ENCODE assay signal across 1 cellular context in the genomic region with DNA sequence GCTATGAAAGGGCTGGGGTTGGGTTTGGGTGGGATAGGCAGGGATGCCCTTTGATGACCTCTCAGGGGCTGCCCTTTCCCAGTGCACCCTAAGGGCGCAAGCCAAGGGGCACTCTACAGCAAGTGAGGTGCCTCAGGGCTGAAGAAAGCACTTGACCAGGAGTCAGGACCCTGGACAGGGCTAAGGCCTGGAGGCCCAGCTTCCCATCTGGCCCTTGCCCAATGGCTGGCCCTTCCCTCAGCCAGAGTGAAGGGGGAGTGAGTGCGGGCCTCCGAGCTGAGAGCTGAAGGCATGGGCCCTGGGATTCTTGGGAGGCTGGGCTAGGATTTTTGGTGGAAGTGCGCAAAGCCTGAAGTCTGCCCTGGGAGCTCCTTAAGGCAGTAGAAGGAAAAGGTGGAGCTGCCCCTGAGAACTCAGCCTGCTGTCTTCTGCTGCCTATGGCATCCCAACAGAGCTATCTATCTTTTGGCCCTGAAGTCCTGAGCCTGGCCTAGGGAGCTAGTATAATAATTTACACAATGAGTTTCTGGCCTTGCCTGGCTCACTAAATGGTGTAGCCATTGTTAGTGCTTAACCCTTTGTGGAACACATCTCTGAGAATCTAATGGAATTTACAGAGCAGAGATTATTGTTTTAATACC.
TF ChIP-seq lines count a peak whose summit lies in the region.

No MANE protein-coding gene starts in this region.

TF ChIP-seq in WTC11, 78 proteins besides CTCF, POLR2A, EP300 and RAD21 (continued from another document and continues in another):
- peak; percentile 78; the same call in 1 of the 2 replicates for TF ChIP-seq ZBTB21 (CRISPR knock-in tag; IDR thresholded peaks at IDR 0.05; ENCODE audit: borderline replicate concordance)
- no peak for TF ChIP-seq ZNF396 (CRISPR knock-in tag; IDR thresholded peaks at IDR 0.05; ENCODE audit: borderline replicate concordance)
- TF ChIP-seq ZNF671 (CRISPR knock-in tag; IDR thresholded peaks at IDR 0.05): no peak
- TF ChIP-seq, protein P1, sequence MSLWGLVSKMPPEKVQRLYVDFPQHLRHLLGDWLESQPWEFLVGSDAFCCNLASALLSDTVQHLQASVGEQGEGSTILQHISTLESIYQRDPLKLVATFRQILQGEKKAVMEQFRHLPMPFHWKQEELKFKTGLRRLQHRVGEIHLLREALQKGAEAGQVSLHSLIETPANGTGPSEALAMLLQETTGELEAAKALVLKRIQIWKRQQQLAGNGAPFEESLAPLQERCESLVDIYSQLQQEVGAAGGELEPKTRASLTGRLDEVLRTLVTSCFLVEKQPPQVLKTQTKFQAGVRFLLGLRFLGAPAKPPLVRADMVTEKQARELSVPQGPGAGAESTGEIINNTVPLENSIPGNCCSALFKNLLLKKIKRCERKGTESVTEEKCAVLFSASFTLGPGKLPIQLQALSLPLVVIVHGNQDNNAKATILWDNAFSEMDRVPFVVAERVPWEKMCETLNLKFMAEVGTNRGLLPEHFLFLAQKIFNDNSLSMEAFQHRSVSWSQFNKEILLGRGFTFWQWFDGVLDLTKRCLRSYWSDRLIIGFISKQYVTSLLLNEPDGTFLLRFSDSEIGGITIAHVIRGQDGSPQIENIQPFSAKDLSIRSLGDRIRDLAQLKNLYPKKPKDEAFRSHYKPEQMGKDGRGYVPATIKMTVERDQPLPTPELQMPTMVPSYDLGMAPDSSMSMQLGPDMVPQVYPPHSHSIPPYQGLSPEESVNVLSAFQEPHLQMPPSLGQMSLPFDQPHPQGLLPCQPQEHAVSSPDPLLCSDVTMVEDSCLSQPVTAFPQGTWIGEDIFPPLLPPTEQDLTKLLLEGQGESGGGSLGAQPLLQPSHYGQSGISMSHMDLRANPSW (CRISPR knock-in tag; conservative IDR thresholded peaks at IDR 0.05; ENCODE audit: low read depth): no peak
- TF ChIP-seq, protein P2, sequence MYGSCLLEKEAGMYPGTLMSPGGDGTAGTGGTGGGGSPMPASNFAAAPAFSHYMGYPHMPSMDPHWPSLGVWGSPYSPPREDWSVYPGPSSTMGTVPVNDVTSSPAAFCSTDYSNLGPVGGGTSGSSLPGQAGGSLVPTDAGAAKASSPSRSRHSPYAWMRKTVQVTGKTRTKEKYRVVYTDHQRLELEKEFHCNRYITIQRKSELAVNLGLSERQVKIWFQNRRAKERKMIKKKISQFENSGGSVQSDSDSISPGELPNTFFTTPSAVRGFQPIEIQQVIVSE (CRISPR knock-in tag; IDR thresholded peaks at IDR 0.05; ENCODE audit: borderline replicate concordance): no peak
- TF ChIP-seq, protein P3, sequence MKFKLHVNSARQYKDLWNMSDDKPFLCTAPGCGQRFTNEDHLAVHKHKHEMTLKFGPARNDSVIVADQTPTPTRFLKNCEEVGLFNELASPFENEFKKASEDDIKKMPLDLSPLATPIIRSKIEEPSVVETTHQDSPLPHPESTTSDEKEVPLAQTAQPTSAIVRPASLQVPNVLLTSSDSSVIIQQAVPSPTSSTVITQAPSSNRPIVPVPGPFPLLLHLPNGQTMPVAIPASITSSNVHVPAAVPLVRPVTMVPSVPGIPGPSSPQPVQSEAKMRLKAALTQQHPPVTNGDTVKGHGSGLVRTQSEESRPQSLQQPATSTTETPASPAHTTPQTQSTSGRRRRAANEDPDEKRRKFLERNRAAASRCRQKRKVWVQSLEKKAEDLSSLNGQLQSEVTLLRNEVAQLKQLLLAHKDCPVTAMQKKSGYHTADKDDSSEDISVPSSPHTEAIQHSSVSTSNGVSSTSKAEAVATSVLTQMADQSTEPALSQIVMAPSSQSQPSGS (CRISPR knock-in tag; IDR thresholded peaks at IDR 0.05; ENCODE audit: borderline replicate concordance, low read depth): no peak
- TF ChIP-seq PRRX2 (CRISPR knock-in tag; IDR thresholded peaks at IDR 0.05): no peak
- TF ChIP-seq ATF1 (CRISPR knock-in tag; IDR thresholded peaks at IDR 0.05): no peak
- TF ChIP-seq ETV6 (CRISPR knock-in tag; IDR thresholded peaks at IDR 0.05): no peak
- TF ChIP-seq NFE2L1 (CRISPR knock-in tag; IDR thresholded peaks at IDR 0.05): no peak
- TF ChIP-seq, protein P4, sequence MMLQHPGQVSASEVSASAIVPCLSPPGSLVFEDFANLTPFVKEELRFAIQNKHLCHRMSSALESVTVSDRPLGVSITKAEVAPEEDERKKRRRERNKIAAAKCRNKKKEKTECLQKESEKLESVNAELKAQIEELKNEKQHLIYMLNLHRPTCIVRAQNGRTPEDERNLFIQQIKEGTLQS (CRISPR knock-in tag; conservative IDR thresholded peaks at IDR 0.05): no peak
- no peak for TF ChIP-seq ZNF138 (CRISPR knock-in tag; conservative IDR thresholded peaks at IDR 0.05)
- TF ChIP-seq, protein P5, sequence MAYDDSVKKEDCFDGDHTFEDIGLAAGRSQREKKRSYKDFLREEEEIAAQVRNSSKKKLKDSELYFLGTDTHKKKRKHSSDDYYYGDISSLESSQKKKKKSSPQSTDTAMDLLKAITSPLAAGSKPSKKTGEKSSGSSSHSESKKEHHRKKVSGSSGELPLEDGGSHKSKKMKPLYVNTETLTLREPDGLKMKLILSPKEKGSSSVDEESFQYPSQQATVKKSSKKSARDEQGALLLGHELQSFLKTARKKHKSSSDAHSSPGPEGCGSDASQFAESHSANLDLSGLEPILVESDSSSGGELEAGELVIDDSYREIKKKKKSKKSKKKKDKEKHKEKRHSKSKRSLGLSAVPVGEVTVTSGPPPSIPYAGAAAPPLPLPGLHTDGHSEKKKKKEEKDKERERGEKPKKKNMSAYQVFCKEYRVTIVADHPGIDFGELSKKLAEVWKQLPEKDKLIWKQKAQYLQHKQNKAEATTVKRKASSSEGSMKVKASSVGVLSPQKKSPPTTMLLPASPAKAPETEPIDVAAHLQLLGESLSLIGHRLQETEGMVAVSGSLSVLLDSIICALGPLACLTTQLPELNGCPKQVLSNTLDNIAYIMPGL (CRISPR knock-in tag; IDR thresholded peaks at IDR 0.05): no peak
- no peak for TF ChIP-seq MXD4 (CRISPR knock-in tag; IDR thresholded peaks at IDR 0.05; ENCODE audit: borderline replicate concordance)
- no peak for TF ChIP-seq OVOL2 (CRISPR knock-in tag; IDR thresholded peaks at IDR 0.05; ENCODE audit: borderline replicate concordance)
- TF ChIP-seq, protein P6, sequence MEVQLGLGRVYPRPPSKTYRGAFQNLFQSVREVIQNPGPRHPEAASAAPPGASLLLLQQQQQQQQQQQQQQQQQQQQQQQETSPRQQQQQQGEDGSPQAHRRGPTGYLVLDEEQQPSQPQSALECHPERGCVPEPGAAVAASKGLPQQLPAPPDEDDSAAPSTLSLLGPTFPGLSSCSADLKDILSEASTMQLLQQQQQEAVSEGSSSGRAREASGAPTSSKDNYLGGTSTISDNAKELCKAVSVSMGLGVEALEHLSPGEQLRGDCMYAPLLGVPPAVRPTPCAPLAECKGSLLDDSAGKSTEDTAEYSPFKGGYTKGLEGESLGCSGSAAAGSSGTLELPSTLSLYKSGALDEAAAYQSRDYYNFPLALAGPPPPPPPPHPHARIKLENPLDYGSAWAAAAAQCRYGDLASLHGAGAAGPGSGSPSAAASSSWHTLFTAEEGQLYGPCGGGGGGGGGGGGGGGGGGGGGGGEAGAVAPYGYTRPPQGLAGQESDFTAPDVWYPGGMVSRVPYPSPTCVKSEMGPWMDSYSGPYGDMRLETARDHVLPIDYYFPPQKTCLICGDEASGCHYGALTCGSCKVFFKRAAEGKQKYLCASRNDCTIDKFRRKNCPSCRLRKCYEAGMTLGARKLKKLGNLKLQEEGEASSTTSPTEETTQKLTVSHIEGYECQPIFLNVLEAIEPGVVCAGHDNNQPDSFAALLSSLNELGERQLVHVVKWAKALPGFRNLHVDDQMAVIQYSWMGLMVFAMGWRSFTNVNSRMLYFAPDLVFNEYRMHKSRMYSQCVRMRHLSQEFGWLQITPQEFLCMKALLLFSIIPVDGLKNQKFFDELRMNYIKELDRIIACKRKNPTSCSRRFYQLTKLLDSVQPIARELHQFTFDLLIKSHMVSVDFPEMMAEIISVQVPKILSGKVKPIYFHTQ (CRISPR knock-in tag; IDR thresholded peaks at IDR 0.05): no peak
- TF ChIP-seq, protein P7, sequence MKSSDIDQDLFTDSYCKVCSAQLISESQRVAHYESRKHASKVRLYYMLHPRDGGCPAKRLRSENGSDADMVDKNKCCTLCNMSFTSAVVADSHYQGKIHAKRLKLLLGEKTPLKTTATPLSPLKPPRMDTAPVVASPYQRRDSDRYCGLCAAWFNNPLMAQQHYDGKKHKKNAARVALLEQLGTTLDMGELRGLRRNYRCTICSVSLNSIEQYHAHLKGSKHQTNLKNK (CRISPR knock-in tag; IDR thresholded peaks at IDR 0.05): no peak
- TF ChIP-seq ZNF317 (CRISPR knock-in tag; IDR thresholded peaks at IDR 0.05; ENCODE audit: borderline replicate concordance, low read depth): no peak
- no peak for TF ChIP-seq SP1 (CRISPR knock-in tag; conservative IDR thresholded peaks at IDR 0.05)
- TF ChIP-seq, protein P8, sequence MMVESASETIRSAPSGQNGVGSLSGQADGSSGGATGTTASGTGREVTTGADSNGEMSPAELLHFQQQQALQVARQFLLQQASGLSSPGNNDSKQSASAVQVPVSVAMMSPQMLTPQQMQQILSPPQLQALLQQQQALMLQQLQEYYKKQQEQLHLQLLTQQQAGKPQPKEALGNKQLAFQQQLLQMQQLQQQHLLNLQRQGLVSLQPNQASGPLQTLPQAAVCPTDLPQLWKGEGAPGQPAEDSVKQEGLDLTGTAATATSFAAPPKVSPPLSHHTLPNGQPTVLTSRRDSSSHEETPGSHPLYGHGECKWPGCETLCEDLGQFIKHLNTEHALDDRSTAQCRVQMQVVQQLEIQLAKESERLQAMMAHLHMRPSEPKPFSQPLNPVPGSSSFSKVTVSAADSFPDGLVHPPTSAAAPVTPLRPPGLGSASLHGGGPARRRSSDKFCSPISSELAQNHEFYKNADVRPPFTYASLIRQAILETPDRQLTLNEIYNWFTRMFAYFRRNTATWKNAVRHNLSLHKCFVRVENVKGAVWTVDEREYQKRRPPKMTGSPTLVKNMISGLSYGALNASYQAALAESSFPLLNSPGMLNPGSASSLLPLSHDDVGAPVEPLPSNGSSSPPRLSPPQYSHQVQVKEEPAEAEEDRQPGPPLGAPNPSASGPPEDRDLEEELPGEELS (CRISPR knock-in tag; IDR thresholded peaks at IDR 0.05): no peak; the same call in 1 of the 2 replicates
- TF ChIP-seq JUN (CRISPR knock-in tag; IDR thresholded peaks at IDR 0.05): peak; percentile 73; the same call in 1 of the 2 replicates
- TF ChIP-seq, protein P9, sequence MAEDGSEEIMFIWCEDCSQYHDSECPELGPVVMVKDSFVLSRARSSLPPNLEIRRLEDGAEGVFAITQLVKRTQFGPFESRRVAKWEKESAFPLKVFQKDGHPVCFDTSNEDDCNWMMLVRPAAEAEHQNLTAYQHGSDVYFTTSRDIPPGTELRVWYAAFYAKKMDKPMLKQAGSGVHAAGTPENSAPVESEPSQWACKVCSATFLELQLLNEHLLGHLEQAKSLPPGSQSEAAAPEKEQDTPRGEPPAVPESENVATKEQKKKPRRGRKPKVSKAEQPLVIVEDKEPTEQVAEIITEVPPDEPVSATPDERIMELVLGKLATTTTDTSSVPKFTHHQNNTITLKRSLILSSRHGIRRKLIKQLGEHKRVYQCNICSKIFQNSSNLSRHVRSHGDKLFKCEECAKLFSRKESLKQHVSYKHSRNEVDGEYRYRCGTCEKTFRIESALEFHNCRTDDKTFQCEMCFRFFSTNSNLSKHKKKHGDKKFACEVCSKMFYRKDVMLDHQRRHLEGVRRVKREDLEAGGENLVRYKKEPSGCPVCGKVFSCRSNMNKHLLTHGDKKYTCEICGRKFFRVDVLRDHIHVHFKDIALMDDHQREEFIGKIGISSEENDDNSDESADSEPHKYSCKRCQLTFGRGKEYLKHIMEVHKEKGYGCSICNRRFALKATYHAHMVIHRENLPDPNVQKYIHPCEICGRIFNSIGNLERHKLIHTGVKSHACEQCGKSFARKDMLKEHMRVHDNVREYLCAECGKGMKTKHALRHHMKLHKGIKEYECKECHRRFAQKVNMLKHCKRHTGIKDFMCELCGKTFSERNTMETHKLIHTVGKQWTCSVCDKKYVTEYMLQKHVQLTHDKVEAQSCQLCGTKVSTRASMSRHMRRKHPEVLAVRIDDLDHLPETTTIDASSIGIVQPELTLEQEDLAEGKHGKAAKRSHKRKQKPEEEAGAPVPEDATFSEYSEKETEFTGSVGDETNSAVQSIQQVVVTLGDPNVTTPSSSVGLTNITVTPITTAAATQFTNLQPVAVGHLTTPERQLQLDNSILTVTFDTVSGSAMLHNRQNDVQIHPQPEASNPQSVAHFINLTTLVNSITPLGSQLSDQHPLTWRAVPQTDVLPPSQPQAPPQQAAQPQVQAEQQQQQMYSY (CRISPR knock-in tag; IDR thresholded peaks at IDR 0.05): no peak
- TF ChIP-seq, protein P10, sequence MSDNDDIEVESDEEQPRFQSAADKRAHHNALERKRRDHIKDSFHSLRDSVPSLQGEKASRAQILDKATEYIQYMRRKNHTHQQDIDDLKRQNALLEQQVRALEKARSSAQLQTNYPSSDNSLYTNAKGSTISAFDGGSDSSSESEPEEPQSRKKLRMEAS (CRISPR knock-in tag; IDR thresholded peaks at IDR 0.05): no peak; the same call in 1 of the 2 replicates
- TF ChIP-seq, protein P11, sequence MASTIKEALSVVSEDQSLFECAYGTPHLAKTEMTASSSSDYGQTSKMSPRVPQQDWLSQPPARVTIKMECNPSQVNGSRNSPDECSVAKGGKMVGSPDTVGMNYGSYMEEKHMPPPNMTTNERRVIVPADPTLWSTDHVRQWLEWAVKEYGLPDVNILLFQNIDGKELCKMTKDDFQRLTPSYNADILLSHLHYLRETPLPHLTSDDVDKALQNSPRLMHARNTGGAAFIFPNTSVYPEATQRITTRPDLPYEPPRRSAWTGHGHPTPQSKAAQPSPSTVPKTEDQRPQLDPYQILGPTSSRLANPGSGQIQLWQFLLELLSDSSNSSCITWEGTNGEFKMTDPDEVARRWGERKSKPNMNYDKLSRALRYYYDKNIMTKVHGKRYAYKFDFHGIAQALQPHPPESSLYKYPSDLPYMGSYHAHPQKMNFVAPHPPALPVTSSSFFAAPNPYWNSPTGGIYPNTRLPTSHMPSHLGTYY (CRISPR knock-in tag; IDR thresholded peaks at IDR 0.05): no peak
- TF ChIP-seq ZNF232 (CRISPR knock-in tag; IDR thresholded peaks at IDR 0.05): no peak
- TF ChIP-seq SMAD4 (CRISPR knock-in tag; IDR thresholded peaks at IDR 0.05): peak; percentile 48; the same call in 1 of the 2 replicates
- peak; percentile 77; the same call in 1 of the 2 replicates for TF ChIP-seq CREB1 (CRISPR knock-in tag; IDR thresholded peaks at IDR 0.05)
- TF ChIP-seq TEAD1 (CRISPR knock-in tag; IDR thresholded peaks at IDR 0.05): peak; percentile 32; the same call in 1 of the 2 replicates
- TF ChIP-seq, protein P12, sequence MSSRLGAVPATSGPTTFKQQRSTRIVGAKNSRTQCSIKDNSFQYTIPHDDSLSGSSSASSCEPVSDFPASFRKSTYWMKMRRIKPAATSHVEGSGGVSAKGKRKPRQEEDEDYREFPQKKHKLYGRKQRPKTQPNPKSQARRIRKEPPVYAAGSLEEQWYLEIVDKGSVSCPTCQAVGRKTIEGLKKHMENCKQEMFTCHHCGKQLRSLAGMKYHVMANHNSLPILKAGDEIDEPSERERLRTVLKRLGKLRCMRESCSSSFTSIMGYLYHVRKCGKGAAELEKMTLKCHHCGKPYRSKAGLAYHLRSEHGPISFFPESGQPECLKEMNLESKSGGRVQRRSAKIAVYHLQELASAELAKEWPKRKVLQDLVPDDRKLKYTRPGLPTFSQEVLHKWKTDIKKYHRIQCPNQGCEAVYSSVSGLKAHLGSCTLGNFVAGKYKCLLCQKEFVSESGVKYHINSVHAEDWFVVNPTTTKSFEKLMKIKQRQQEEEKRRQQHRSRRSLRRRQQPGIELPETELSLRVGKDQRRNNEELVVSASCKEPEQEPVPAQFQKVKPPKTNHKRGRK (CRISPR knock-in tag; IDR thresholded peaks at IDR 0.05; ENCODE audit: borderline replicate concordance): no peak
- TF ChIP-seq CREM (CRISPR knock-in tag; IDR thresholded peaks at IDR 0.05): 0 out of 2 replicates have a peak, but pooled peaks have one; percentile 30
